8 cellular contexts compared by ENCODE assay signal in genomic region chr7:151012921-151013347, GRCh38. TPM values are rescaled to one million over a fixed set of nuclear protein-coding genes. Genes with fewer than 3 reads are reported as not detected.
DNase-seq lines count a peak whose midpoint lies in the region; ATAC-seq and TF ChIP-seq lines count a peak whose summit lies in the region.

No MANE protein-coding gene starts in this region.

- peaks cover 85% of the 10 kb centered on the region for H3K4me1 Mint-ChIP-seq in CD8-positive, alpha-beta T cell (ENCODE audit: low read depth)
- H3K4me1 Mint-ChIP-seq in activated naive CD8-positive, alpha-beta T cell treated with anti-CD3 and anti-CD28 coated beads for 36 hours, result peaks cover 70% of the 10 kb centered on the region

- peak overlapping the region; percentile 73 for H3K27ac Mint-ChIP-seq in CD8-positive, alpha-beta T cell
- H3K27ac Mint-ChIP-seq in activated naive CD8-positive, alpha-beta T cell treated with anti-CD3 and anti-CD28 coated beads for 36 hours, result peak overlapping the region; percentile 18

- ATAC-seq in CD8-positive, alpha-beta T cell, result no peak
- no peak for ATAC-seq in GM19328 (IDR thresholded peaks at IDR 0.05; ENCODE audit: unreplicated experiment)

- intact Hi-C loops in CD8-positive, alpha-beta T cell (cut with DNase I, micrococcal nuclease), result loop anchor here (1.0 kb wide), 4 partner anchors 15 to 70 kb away; partner anchors contain the start of genes ABCB8 (in 2 of the 2) and TMUB1 (in 1 of the 2)
- intact Hi-C loops in vagina (cut with DNase I), result no loop called here

- no CpG with 5 or more reads among the region's 23 CpGs for WGBS in iPS DF 6.9 (ENCODE audit: insufficient coverage, insufficient read length)

- CTCF ChIA-PET in CD8-positive, alpha-beta T cell (lab: Charles Lee), result interaction anchor here (0.9 to 8.4 kb wide), 6 partner anchors 9 to 98 kb away, joined by 3 to 54 read pairs (median 5); partner anchors contain the start of gene ABCB8

- peaks cover 96% of the 10 kb centered on the region for H3K4me1 ChIP-seq in CD8-positive, alpha-beta T cell (ENCODE audit: insufficient read depth, low read length)
- H3K4me1 ChIP-seq in iPS DF 6.9 (ENCODE audit: control insufficient read depth, insufficient read depth, low read length) (peaks cover 22% of the 10 kb centered on the region), vagina (peaks cover 48% of the 10 kb centered on the region)

- peak overlapping the region; percentile 99 for H3K27ac ChIP-seq in CD8-positive, alpha-beta T cell (ENCODE audit: low read depth, low read length)
- H3K27ac ChIP-seq in HL-60 (replicated peaks) (no peak overlapping the region), iPS DF 6.9 (ENCODE audit: low read length) (no peak overlapping the region), vagina (no peak overlapping the region)

- peak in 1 of 7 experiments; percentile 30 for DNase-seq in CD8-positive, alpha-beta T cell
- DNase-seq in HL-60 (ENCODE audit: low read depth in 1 of 2, low spot score in 1 of 2) (peak in 1 of 2 experiments; percentile 42), iPS DF 6.9 (ENCODE audit: low read depth, low spot score) (no peak), vagina (ENCODE audit: extremely low spot score in 2 of 2) (no peak)
- DNase-seq in activated naive CD8-positive, alpha-beta T cell treated with anti-CD3 and anti-CD28 coated beads for 36 hours, result no peak
- DNase-seq in effector CD4-positive, alpha-beta T cell, result no peak
- no peak for DNase-seq in stimulated activated CD8-positive, alpha-beta memory T cell treated with anti-CD3 and anti-CD28 coated beads, Interleukin-4, amount 100 ng/mL, for 48 hours

- peaks cover 2% of the 10 kb centered on the region for H3K36me3 Mint-ChIP-seq in CD8-positive, alpha-beta T cell
- peaks cover 14% of the 10 kb centered on the region for H3K36me3 Mint-ChIP-seq in activated naive CD8-positive, alpha-beta T cell treated with anti-CD3 and anti-CD28 coated beads for 36 hours

- peak overlapping the region; percentile 42 for H3K4me3 Mint-ChIP-seq in CD8-positive, alpha-beta T cell
- H3K4me3 Mint-ChIP-seq in activated naive CD8-positive, alpha-beta T cell treated with anti-CD3 and anti-CD28 coated beads for 36 hours, result peak overlapping the region; percentile 32

- TF ChIP-seq CTCF in CD8-positive, alpha-beta T cell (IDR thresholded peaks at IDR 0.05), result no peak
- TF ChIP-seq CTCF in HL-60 (IDR thresholded peaks at IDR 0.05; ENCODE audit: insufficient read depth, low read length) (peak; percentile 19), vagina (IDR thresholded peaks at IDR 0.05) (peak in 2 of 3 experiments; percentile 20 to 26)

- no peak for TF ChIP-seq POLR2A in vagina (IDR thresholded peaks at IDR 0.05)

- peak overlapping the region; percentile 27 for H3K4me3 ChIP-seq in CD8-positive, alpha-beta T cell (ENCODE audit: low read depth, low read length)
- no peak overlapping the region for H3K4me3 ChIP-seq in HL-60 (replicated peaks; ENCODE audit: insufficient read depth, low read length)
- H3K4me3 ChIP-seq in iPS DF 6.9 (ENCODE audit: low read length), result peak overlapping the region; percentile 26; the same call in 1 of the 2 replicates
- H3K4me3 ChIP-seq in vagina, result peak overlapping the region; percentile 30 to 31

- no peaks in the 10 kb centered on the region for H3K9me3 Mint-ChIP-seq in CD8-positive, alpha-beta T cell
- no peaks in the 10 kb centered on the region for H3K9me3 Mint-ChIP-seq in activated naive CD8-positive, alpha-beta T cell treated with anti-CD3 and anti-CD28 coated beads for 36 hours

- H3K27me3 Mint-ChIP-seq in CD8-positive, alpha-beta T cell (ENCODE audit: low read depth), result no peaks in the 10 kb centered on the region
- H3K27me3 Mint-ChIP-seq in activated naive CD8-positive, alpha-beta T cell treated with anti-CD3 and anti-CD28 coated beads for 36 hours, result no peaks in the 10 kb centered on the region

- no peaks in the 10 kb centered on the region for H3K36me3 ChIP-seq in CD8-positive, alpha-beta T cell (ENCODE audit: insufficient read depth, low read length)
- no peaks in the 10 kb centered on the region for H3K36me3 ChIP-seq in iPS DF 6.9 (ENCODE audit: control insufficient read depth, insufficient read depth, low read length)
- H3K36me3 ChIP-seq in vagina, result no peaks in the 10 kb centered on the region

- POLR2A ChIA-PET in CD8-positive, alpha-beta T cell (lab: Charles Lee), result interaction anchor here (2.2 to 3.7 kb wide), 2 partner anchors 16 to 18 kb away, joined by 7 to 24 read pairs; partner anchors contain the start of gene ABCB8

- no peaks in the 10 kb centered on the region for H3K27me3 ChIP-seq in CD8-positive, alpha-beta T cell (ENCODE audit: insufficient read depth, low read length)
- peaks cover 6% of the 10 kb centered on the region for H3K27me3 ChIP-seq in HL-60 (ENCODE audit: insufficient read depth, poor library complexity, severe bottlenecking)
- H3K27me3 ChIP-seq in iPS DF 6.9 (ENCODE audit: control insufficient read depth, insufficient read depth, low read length), result peaks cover 6% of the 10 kb centered on the region; the same call in 1 of the 2 replicates
- H3K27me3 ChIP-seq in vagina, result no peaks in the 10 kb centered on the region

- H3K9me3 ChIP-seq in CD8-positive, alpha-beta T cell (ENCODE audit: low read length), result no peaks in the 10 kb centered on the region
- H3K9me3 ChIP-seq in iPS DF 6.9 (ENCODE audit: control insufficient read depth, insufficient read depth, low read length) (no peaks in the 10 kb centered on the region), vagina (no peaks in the 10 kb centered on the region)

RNA-seq across cellular contexts. Expression of gene ATG9B, which starts 11.4 kb away (rescaled TPM):
- total RNA-seq in CD8-positive, alpha-beta T cell, result 10 to 100 TPM in 1 of 2 experiments, 1 to 10 TPM in 1; 9.2 to 12.7 TPM
- total RNA-seq in activated naive CD8-positive, alpha-beta T cell treated with anti-CD3 and anti-CD28 coated beads for 36 hours, result 10 to 100 TPM; 12.3 TPM
- total RNA-seq in vagina, result 34.1 TPM

RNA-seq across cellular contexts. Expression of gene ABCB8, which starts 15.3 kb away (rescaled TPM):
- total RNA-seq in CD8-positive, alpha-beta T cell, result 10 to 100 TPM; 43.6 to 49.3 TPM
- 10 to 100 TPM; 34.3 to 37.6 TPM for total RNA-seq in activated naive CD8-positive, alpha-beta T cell treated with anti-CD3 and anti-CD28 coated beads for 36 hours
- total RNA-seq in vagina, result 38.3 TPM

RNA-seq across cellular contexts. Expression of gene NOS3, which starts 22.1 kb away (rescaled TPM):
- total RNA-seq in CD8-positive, alpha-beta T cell, result 1 to 10 TPM; 1.1 to 1.4 TPM
- 1 to 10 TPM; 5.8 to 6.1 TPM for total RNA-seq in activated naive CD8-positive, alpha-beta T cell treated with anti-CD3 and anti-CD28 coated beads for 36 hours
- 22.8 TPM for total RNA-seq in vagina

RNA-seq across cellular contexts. Expression of gene KCNH2, which starts 34.8 kb away (rescaled TPM):
- under 1 TPM; 0.90 to 0.97 TPM for total RNA-seq in CD8-positive, alpha-beta T cell
- under 1 TPM; 0.22 to 0.45 TPM for total RNA-seq in activated naive CD8-positive, alpha-beta T cell treated with anti-CD3 and anti-CD28 coated beads for 36 hours
- 6.4 TPM for total RNA-seq in vagina

RNA-seq across cellular contexts. Expression of gene ASIC3, which starts 35.4 kb away (rescaled TPM):
- 1 to 10 TPM; 6.7 to 8.6 TPM for total RNA-seq in CD8-positive, alpha-beta T cell
- 1 to 10 TPM; 2.7 to 3.2 TPM for total RNA-seq in activated naive CD8-positive, alpha-beta T cell treated with anti-CD3 and anti-CD28 coated beads for 36 hours
- total RNA-seq in vagina, result 3.7 TPM
